22 cellular contexts compared by ENCODE assay signal in genomic region chr17:78767806-78768205, GRCh38. TPM values are rescaled to one million over a fixed set of nuclear protein-coding genes. Genes with fewer than 3 reads are reported as not detected.
DNase-seq lines count a peak whose midpoint lies in the region; TF ChIP-seq lines count a peak whose summit lies in the region.
"Had no signal": no experiment of that assay in that cellular context is flagged by ENCODE, and none has a peak within 500 bp of the region (broad histone marks: within the 10 kb centered on the region; RNA-seq: fewer than 3 reads in every experiment).

No MANE protein-coding gene starts in this region.

- H3K4me3 ChIP-seq in KMS-11 (IDR thresholded peaks at IDR 0.05; ENCODE audit: insufficient read depth, low read depth, low read length) (no peak overlapping the region), choroid plexus epithelial cell (ENCODE audit: low read depth, low read length) (no peak overlapping the region), skeletal muscle satellite cell (ENCODE audit: low read length) (no peak overlapping the region)

- H3K4me1 ChIP-seq in KMS-11 (ENCODE audit: low read depth, poor library complexity, severe bottlenecking) (peaks cover 95% of the 10 kb centered on the region), skeletal muscle satellite cell (ENCODE audit: control insufficient read depth, insufficient read depth, low read length) (peaks cover 14% of the 10 kb centered on the region)

- no peak overlapping the region for H3K4me3 Mint-ChIP-seq in Calu3 (ENCODE audit: low read depth, unreplicated experiment)
- H3K4me3 Mint-ChIP-seq: activated CD8-positive, alpha-beta memory T cell treated with anti-CD3 and anti-CD28 coated beads, Interleukin-2, amount 10 ng/mL, durations not matched to agents 7 days and 5 days; activated naive CD8-positive, alpha-beta T cell treated with anti-CD3 and anti-CD28 coated beads, Interleukin-2, amount 10 ng/mL, durations not matched to agents 7 days and 5 days; activated T-helper 17 cell treated with anti-CD3 and anti-CD28 coated beads, Interleukin-2, amount 50 U/mL, for 72 hours; neural crest cell; stimulated activated naive CD8-positive, alpha-beta T cell treated with anti-CD3 and anti-CD28 coated beads, Interleukin-15, Interleukin-2, amounts not matched to agents 100 ng/mL and 50 ng/mL, for 24 hours; type B pancreatic cell had no signal

- H3K27ac ChIP-seq in KMS-11: no peak overlapping the region
- H3K27ac ChIP-seq: 22Rv1 had no signal

- H3K4me2 ChIP-seq in KMS-11 (peak overlapping the region; percentile 27; the same call in 1 of the 2 replicates), skeletal muscle satellite cell (ENCODE audit: low read length) (peak overlapping the region; percentile 31)

- H3K27me3 Mint-ChIP-seq in Calu3 (ENCODE audit: unreplicated experiment): no peaks in the 10 kb centered on the region
- H3K27me3 Mint-ChIP-seq: activated CD8-positive, alpha-beta memory T cell treated with anti-CD3 and anti-CD28 coated beads, Interleukin-2, amount 10 ng/mL, durations not matched to agents 7 days and 5 days; activated naive CD8-positive, alpha-beta T cell treated with anti-CD3 and anti-CD28 coated beads, Interleukin-2, amount 10 ng/mL, durations not matched to agents 7 days and 5 days; activated T-helper 17 cell treated with anti-CD3 and anti-CD28 coated beads, Interleukin-2, amount 50 U/mL, for 72 hours; progenitor cell of endocrine pancreas; stimulated activated naive CD8-positive, alpha-beta T cell treated with anti-CD3 and anti-CD28 coated beads, Interleukin-15, Interleukin-2, amounts not matched to agents 100 ng/mL and 50 ng/mL, for 24 hours; type B pancreatic cell had no signal

- H3K79me2 ChIP-seq in KMS-11 (ENCODE audit: insufficient read depth, low read depth): peaks cover 100% of the 10 kb centered on the region

- no peaks in the 10 kb centered on the region; the same call in 1 of the 2 replicates for H4K20me1 ChIP-seq in KMS-11 (ENCODE audit: insufficient read depth)

- H2AFZ ChIP-seq in KMS-11 (ENCODE audit: low read depth): no peak overlapping the region

- H3K36me3 Mint-ChIP-seq in Calu3 (ENCODE audit: insufficient read depth, unreplicated experiment): no peaks in the 10 kb centered on the region

- H3K36me3 ChIP-seq in KMS-11 (ENCODE audit: insufficient read depth) (no peaks in the 10 kb centered on the region), skeletal muscle satellite cell (ENCODE audit: insufficient read depth, low read length) (no peaks in the 10 kb centered on the region)

- no peaks in the 10 kb centered on the region for H3K4me1 Mint-ChIP-seq in Calu3 (ENCODE audit: low read depth, unreplicated experiment)

- CTCF ChIA-PET in Calu3 (lab: Charles Lee): no interaction called here

- no peaks in the 10 kb centered on the region for H3K9me3 Mint-ChIP-seq in Calu3 (ENCODE audit: low read depth, unreplicated experiment)
- H3K9me3 Mint-ChIP-seq: activated naive CD8-positive, alpha-beta T cell treated with anti-CD3 and anti-CD28 coated beads, Interleukin-2, amount 10 ng/mL, durations not matched to agents 7 days and 5 days; activated T-helper 17 cell treated with anti-CD3 and anti-CD28 coated beads, Interleukin-2, amount 50 U/mL, for 72 hours; neural crest cell; stimulated activated naive CD8-positive, alpha-beta T cell treated with anti-CD3 and anti-CD28 coated beads, Interleukin-15, Interleukin-2, amounts not matched to agents 100 ng/mL and 50 ng/mL, for 24 hours; type B pancreatic cell had no signal

- no peaks in the 10 kb centered on the region for H3K27me3 ChIP-seq in KMS-11 (ENCODE audit: insufficient read depth, low read depth)
- no peaks in the 10 kb centered on the region for H3K27me3 ChIP-seq in skeletal muscle satellite cell (ENCODE audit: control insufficient read depth, insufficient read depth, low read length)

- no peak overlapping the region for H3K9ac ChIP-seq in KMS-11
- H3K9ac ChIP-seq in skeletal muscle satellite cell (ENCODE audit: low read depth, low read length): no peak overlapping the region

- DNase-seq in DMS153 treated with DMSO at 0.1 percent for 48 hours (lab: John Stamatoyannopoulos, UW; ENCODE audit: unreplicated experiment) (peak; percentile 61), DMS153 (lab: John Stamatoyannopoulos, UW) (no peak), choroid plexus epithelial cell (ENCODE audit: low read depth) (peak; percentile 42), NCI-H510A treated with DMSO at 0.1 percent for 48 hours (lab: John Stamatoyannopoulos, UW) (no peak), iPS-NIHi7 (ENCODE audit: extremely low spot score) (no peak), Calu3 (no peak)
- DNase-seq: activated CD4-positive, alpha-beta T cell treated with anti-CD3 and anti-CD28 coated beads for 48 hours; activated CD8-positive, alpha-beta memory T cell treated with anti-CD3 and anti-CD28 coated beads, Interleukin-2, amount 10 ng/mL, durations not matched to agents 7 days and 5 days; activated naive CD8-positive, alpha-beta T cell treated with anti-CD3 and anti-CD28 coated beads, Interleukin-2, amount 10 ng/mL, durations not matched to agents 7 days and 5 days; EL; NCI-H187 treated with DMSO at 0.1 percent for 48 hours; NCI-H524 treated with DMSO at 0.1 percent for 48 hours; SHP77; stimulated activated CD4-positive, alpha-beta T cell treated with anti-CD3 and anti-CD28 coated beads, Interleukin-4, amount 100 ng/mL, for 24 hours had no signal

- BruUV-seq in Calu3 (replicated peaks; lab: Mats Ljungman, UMichigan): no TSS peak

- TF ChIP-seq CTCF in KMS-11 (conservative IDR thresholded peaks at IDR 0.05; ENCODE audit: low read depth, low read length) (no peak), choroid plexus epithelial cell (conservative IDR thresholded peaks at IDR 0.05; ENCODE audit: low read depth, low read length) (no peak), Calu3 (IDR thresholded peaks at IDR 0.05; ENCODE audit: unreplicated experiment) (no peak)

- no peak overlapping the region for H3K27ac Mint-ChIP-seq in Calu3 (ENCODE audit: unreplicated experiment)
- H3K27ac Mint-ChIP-seq: activated CD8-positive, alpha-beta memory T cell treated with anti-CD3 and anti-CD28 coated beads, Interleukin-2, amount 10 ng/mL, durations not matched to agents 7 days and 5 days; activated naive CD8-positive, alpha-beta T cell treated with anti-CD3 and anti-CD28 coated beads, Interleukin-2, amount 10 ng/mL, durations not matched to agents 7 days and 5 days; activated T-helper 17 cell treated with anti-CD3 and anti-CD28 coated beads, Interleukin-2, amount 50 U/mL, for 72 hours; progenitor cell of endocrine pancreas; stimulated activated naive CD8-positive, alpha-beta T cell treated with anti-CD3 and anti-CD28 coated beads, Interleukin-15, Interleukin-2, amounts not matched to agents 100 ng/mL and 50 ng/mL, for 24 hours; type B pancreatic cell had no signal

- intact Hi-C loops in Calu3 (cut with micrococcal nuclease; ENCODE audit: unreplicated experiment): no loop called here

- no peaks in the 10 kb centered on the region for H3K9me3 ChIP-seq in skeletal muscle satellite cell (replicated peaks; ENCODE audit: low read length)

RNA-seq across cellular contexts. Expression of gene CYTH1, which starts 14.3 kb away (rescaled TPM):
- total RNA-seq in skeletal muscle satellite cell (2012; rRNA removed): 7.6 and 8.9 TPM in 2 replicates
- total RNA-seq in Calu3 (2022): 30.3 and 40.5 TPM in 2 replicates

Comparison
In these comparisons a context has a peak if more than half of its experiments do, and no peak if none do; other contexts are left out.
1. DNase-seq: peak in DMS153 treated with DMSO at 0.1 percent for 48 hours (single experiment) and choroid plexus epithelial cell (single experiment); none in DMS153 (single experiment), NCI-H510A treated with DMSO at 0.1 percent for 48 hours (single experiment), iPS-NIHi7 (single experiment) and Calu3 (single experiment).